Comparison of ENCODE assay signal across 15 cellular contexts in the genomic region with DNA sequence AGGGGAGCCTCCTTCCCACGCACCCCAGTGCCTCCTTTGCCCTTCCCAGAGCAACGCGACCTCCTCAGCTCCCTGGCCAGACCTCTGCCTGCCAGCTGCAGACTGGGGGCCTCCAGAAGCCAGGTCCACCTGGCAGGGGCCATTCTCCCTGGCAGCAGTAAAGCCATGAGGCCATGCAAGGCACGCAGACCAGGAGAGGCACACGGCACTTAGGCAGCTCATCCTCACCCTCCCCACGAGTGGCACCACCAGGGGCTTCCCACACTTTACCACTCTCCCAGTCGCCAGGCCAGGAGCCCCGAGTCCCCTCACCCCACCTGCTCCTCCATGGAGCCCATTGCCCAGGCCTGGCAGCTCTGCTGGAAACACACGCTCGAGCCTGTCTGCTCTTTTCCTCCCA.
"Had no signal": no experiment of that assay in that cellular context is flagged by ENCODE, and none has a peak within 500 bp of the region (broad histone marks: within the 10 kb centered on the region; RNA-seq: fewer than 3 reads in every experiment).

No MANE protein-coding gene starts in this region.

- H3K27ac Mint-ChIP-seq: type B pancreatic cell had no signal

- H3K36me3 Mint-ChIP-seq: naive thymus-derived CD8-positive, alpha-beta T cell; type B pancreatic cell had no signal

- H3K9me3 Mint-ChIP-seq: naive thymus-derived CD8-positive, alpha-beta T cell; type B pancreatic cell had no signal

- ATAC-seq: left cardiac atrium; left ventricle myocardium superior; mucosa of descending colon; naive thymus-derived CD8-positive, alpha-beta T cell; psoas muscle had no signal

- H3K4me3 ChIP-seq: coronary artery, hepatocyte, mucosa of descending colon, psoas muscle, skin epidermis had no signal

- H3K9me3 ChIP-seq: mucosa of descending colon, psoas muscle had no signal

- H3K4me1 ChIP-seq: psoas muscle had no signal

- DNase-seq: effector CD8-positive, alpha-beta T cell; foreskin melanocyte; head of caudate nucleus; kidney; left cardiac atrium; left ventricle myocardium superior; mucosa of descending colon; naive thymus-derived CD8-positive, alpha-beta T cell; psoas muscle; stimulated activated CD4-positive, alpha-beta T cell treated with anti-CD3 and anti-CD28 coated beads, Interleukin-12 subunit alpha, Interleukin-12 subunit beta, amount 100 ng/mL, for 4 hours; stimulated activated naive CD4-positive, alpha-beta T cell treated with Interleukin-2 at 50 U/mL for 16 hours had no signal

- H3K4me3 Mint-ChIP-seq: naive thymus-derived CD8-positive, alpha-beta T cell; type B pancreatic cell had no signal

- H3K27ac ChIP-seq: coronary artery, hepatocyte, psoas muscle, skin epidermis had no signal

- H3K27me3 ChIP-seq: hepatocyte had no signal

- H3K27me3 Mint-ChIP-seq: type B pancreatic cell had no signal
